Comparison of ENCODE assay signal across 8 cellular contexts in genomic region chr1:27604579-27605299, GRCh38. TPM values are rescaled to one million over a fixed set of nuclear protein-coding genes. Genes with fewer than 3 reads are reported as not detected.
DNase-seq lines count a peak whose midpoint lies in the region; ATAC-seq and TF ChIP-seq lines count a peak whose summit lies in the region.

No MANE protein-coding gene starts in this region.

- H3K4me3 Mint-ChIP-seq in CD8-positive, alpha-beta T cell: peak overlapping the region; percentile 84
- H3K4me3 Mint-ChIP-seq in nephron progenitor cell: peak overlapping the region; percentile 93

- peaks cover 2% of the 10 kb centered on the region for H3K36me3 Mint-ChIP-seq in CD8-positive, alpha-beta T cell
- no peaks in the 10 kb centered on the region for H3K36me3 Mint-ChIP-seq in nephron progenitor cell (ENCODE audit: low read depth)

- ATAC-seq in CD8-positive, alpha-beta T cell: no peak

- no peaks in the 10 kb centered on the region for H3K9me2 ChIP-seq in Karpas-422 (replicated peaks; ENCODE audit: insufficient read depth, low read length)

- H3K4me2 ChIP-seq in Karpas-422 (ENCODE audit: low read depth, low read length, poor library complexity, severe bottlenecking): peak overlapping the region; percentile 93

- peaks cover 33% of the 10 kb centered on the region for H3K4me1 Mint-ChIP-seq in CD8-positive, alpha-beta T cell (ENCODE audit: low read depth)
- no peaks in the 10 kb centered on the region for H3K4me1 Mint-ChIP-seq in nephron progenitor cell

- H2AFZ ChIP-seq in Karpas-422 (ENCODE audit: low read length): no peak overlapping the region

- no peaks in the 10 kb centered on the region for H3K79me2 ChIP-seq in Karpas-422 (ENCODE audit: low read length)

- H3K4me1 ChIP-seq in CD8-positive, alpha-beta T cell (ENCODE audit: insufficient read depth, low read length): peaks cover 62% of the 10 kb centered on the region
- peaks cover 50% of the 10 kb centered on the region for H3K4me1 ChIP-seq in Karpas-422 (ENCODE audit: low read length)

- no peak overlapping the region for H3K27ac ChIP-seq in CD8-positive, alpha-beta T cell (ENCODE audit: low read depth, low read length)
- no peak overlapping the region for H3K27ac ChIP-seq in Karpas-422 (ENCODE audit: low read length)
- peak overlapping the region; percentile 95 to 98 for H3K27ac ChIP-seq in coronary artery

- H3K36me3 ChIP-seq in CD8-positive, alpha-beta T cell (ENCODE audit: insufficient read depth, low read length): no peaks in the 10 kb centered on the region
- no peaks in the 10 kb centered on the region for H3K36me3 ChIP-seq in Karpas-422 (ENCODE audit: insufficient read depth, low read length)

- TF ChIP-seq CTCF in CD8-positive, alpha-beta T cell (IDR thresholded peaks at IDR 0.05): no peak
- TF ChIP-seq CTCF in coronary artery (IDR thresholded peaks at IDR 0.05) (no peak), nephron progenitor cell (IDR thresholded peaks at IDR 0.05) (no peak), GM20000 (IDR thresholded peaks at IDR 0.05; ENCODE audit: extremely low read depth, missing control alignments) (no peak)

- H3K9ac ChIP-seq in Karpas-422 (ENCODE audit: low read length): no peak overlapping the region

- no peaks in the 10 kb centered on the region for H3K27me3 Mint-ChIP-seq in CD8-positive, alpha-beta T cell (ENCODE audit: low read depth)
- no peaks in the 10 kb centered on the region for H3K27me3 Mint-ChIP-seq in nephron progenitor cell (ENCODE audit: low read depth, poor library complexity)

- H3K27me3 ChIP-seq in CD8-positive, alpha-beta T cell (ENCODE audit: insufficient read depth, low read length): no peaks in the 10 kb centered on the region
- H3K27me3 ChIP-seq in Karpas-422 (ENCODE audit: low read length): no peaks in the 10 kb centered on the region

- H3K9me3 Mint-ChIP-seq in CD8-positive, alpha-beta T cell: no peaks in the 10 kb centered on the region
- no peaks in the 10 kb centered on the region for H3K9me3 Mint-ChIP-seq in nephron progenitor cell

- H3K4me3 ChIP-seq in CD8-positive, alpha-beta T cell (ENCODE audit: low read depth, low read length): peak overlapping the region; percentile 86
- H3K4me3 ChIP-seq in Karpas-422 (ENCODE audit: low read length) (peak overlapping the region; percentile 76; the same call in 1 of the 2 replicates), coronary artery (peak overlapping the region; percentile 89)

- DNase-seq in CD8-positive, alpha-beta T cell: no peak
- DNase-seq in Karpas-422 (no peak), coronary artery (ENCODE audit: low spot score) (no peak), nephron progenitor cell (peak; percentile 38), NCI-H1436 treated with DMSO at 0.1 percent for 48 hours (lab: John Stamatoyannopoulos, UW) (no peak), GM20000 (ENCODE audit: low spot score) (no peak), NOMO-1 (lab: John Stamatoyannopoulos, UW; ENCODE audit: unreplicated experiment in 2 of 2) (no peak)
- no peak for DNase-seq in stimulated activated CD4-positive, alpha-beta T cell treated with anti-CD3 and anti-CD28 coated beads, Interleukin-4, amount 100 ng/mL, for 4 hours

- peak overlapping the region; percentile 62 for H3K27ac Mint-ChIP-seq in CD8-positive, alpha-beta T cell
- peak overlapping the region; percentile 29 for H3K27ac Mint-ChIP-seq in nephron progenitor cell

- POLR2A ChIA-PET in CD8-positive, alpha-beta T cell (lab: Charles Lee): interaction anchor here (0.9 to 1.5 kb wide), 9 partner anchors 12 to 194 kb away, joined by 3 to 13 read pairs (median 4); partner anchors contain the start of genes FAM76A and IFI6

- H3K9me3 ChIP-seq in CD8-positive, alpha-beta T cell (ENCODE audit: low read length): no peaks in the 10 kb centered on the region
- H3K9me3 ChIP-seq in Karpas-422 (ENCODE audit: low read length): no peaks in the 10 kb centered on the region

- CTCF ChIA-PET in CD8-positive, alpha-beta T cell (lab: Charles Lee): interaction anchor here (0.9 to 14.7 kb wide), 20 partner anchors 13 to 370 kb away, joined by 3 to 405 read pairs (median 6); partner anchors contain the start of genes FAM76A, IFI6, MAP3K6 and WDTC1

- H4K20me1 ChIP-seq in Karpas-422 (ENCODE audit: insufficient read depth, low read depth, low read length): peaks cover 27% of the 10 kb centered on the region

- intact Hi-C loops in CD8-positive, alpha-beta T cell (cut with DNase I, micrococcal nuclease): loop anchor here (1.0 to 10.0 kb wide), 8 partner anchors 36 to 370 kb away; partner anchors contain the start of genes FAM76A (in 2 of the 2), TMEM222 (in 2 of the 2), STX12 (in 1 of the 2) and WDTC1 (in 1 of the 2)

RNA-seq across cellular contexts. Expression of gene AHDC1, which starts 0.8 kb away (rescaled TPM):
- 10 to 100 TPM; 19.5 to 21.1 TPM for total RNA-seq in CD8-positive, alpha-beta T cell
- total RNA-seq in Karpas-422 (2014; rRNA removed; shearing (Covaris generic); ENCODE audit: low replicate concordance): 2.1 and 2.2 TPM in 2 replicates

RNA-seq across cellular contexts. Expression of gene FGR, which starts 30.2 kb away (rescaled TPM):
- 1 to 10 TPM; 1.4 to 2.5 TPM for total RNA-seq in CD8-positive, alpha-beta T cell
- 3.0 and 5.6 TPM in 2 replicates for total RNA-seq in Karpas-422 (2014; rRNA removed; shearing (Covaris generic); ENCODE audit: low replicate concordance)

Comparison
In these comparisons a context has a peak if more than half of its experiments do, and no peak if none do; other contexts are left out.
1. H3K27ac ChIP-seq: peak in coronary artery (2 of 2); none in CD8-positive, alpha-beta T cell (single experiment) and Karpas-422 (single experiment).
2. Peak in every context shown above with its lines, with median percentiles within 50 percentile points of each other: H3K4me3 ChIP-seq.